Comparison of ENCODE assay signal across 38 cellular contexts in the genomic region with DNA sequence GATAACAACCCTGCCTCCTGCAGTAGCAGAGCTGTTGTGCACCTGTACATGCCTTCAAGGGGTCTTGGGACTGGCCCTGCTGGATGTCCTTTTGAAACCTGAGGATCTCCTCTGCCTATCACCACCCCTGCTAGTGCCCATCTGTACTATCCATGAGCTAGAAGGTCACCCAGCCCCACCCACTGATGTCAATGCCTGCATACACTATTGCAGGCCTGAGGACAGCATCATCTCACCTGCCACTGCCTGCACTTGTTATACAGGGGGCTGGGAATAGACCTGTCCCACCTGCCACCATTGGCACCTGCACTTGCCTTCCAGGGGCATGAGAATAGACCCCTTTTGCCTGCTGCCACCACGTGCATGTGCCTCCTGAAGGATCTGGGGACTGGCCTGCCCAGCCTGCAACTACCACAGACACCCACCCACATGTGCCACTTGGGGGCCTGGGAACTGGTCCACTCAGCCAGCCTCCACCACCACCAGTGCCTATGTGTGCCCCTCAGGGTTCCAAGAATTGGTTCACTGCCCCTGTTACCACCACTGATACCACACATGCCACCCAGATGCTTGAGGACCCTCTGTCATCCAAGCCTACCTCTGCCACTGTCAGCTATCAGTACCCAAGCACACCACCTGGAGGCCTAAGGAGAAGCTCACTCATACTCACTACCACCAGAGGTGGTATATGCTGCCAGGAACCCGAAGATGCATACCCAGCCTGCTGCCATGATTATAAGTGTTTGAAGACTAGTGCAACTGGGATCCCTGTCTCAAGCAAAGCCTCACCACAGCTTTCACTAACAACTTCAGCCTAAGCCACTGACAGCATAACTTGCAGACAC.
"Had no signal": no experiment of that assay in that cellular context is flagged by ENCODE, and none has a peak within 500 bp of the region (broad histone marks: within the 10 kb centered on the region; RNA-seq: fewer than 3 reads in every experiment).

No MANE protein-coding gene starts in this region.

- H3K27me3 ChIP-seq: adrenal gland, body of pancreas had no signal

- H3K36me3 Mint-ChIP-seq: activated CD4-positive, alpha-beta memory T cell treated with anti-CD3 and anti-CD28 coated beads for 36 hours; activated CD8-positive, alpha-beta memory T cell treated with anti-CD3 and anti-CD28 coated beads, Interleukin-2, amount 10 ng/mL, durations not matched to agents 7 days and 5 days; activated naive CD4-positive, alpha-beta T cell treated with anti-CD3 and anti-CD28 coated beads, Interleukin-2, amount 50 U/mL, for 24 hours; activated naive CD8-positive, alpha-beta T cell treated with anti-CD3 and anti-CD28 coated beads for 36 hours had no signal

- DNase-seq: activated CD4-positive, alpha-beta memory T cell treated with anti-CD3 and anti-CD28 coated beads for 36 hours; activated CD4-positive, alpha-beta T cell treated with anti-CD3 and anti-CD28 coated beads for 36 hours; activated CD4-positive, alpha-beta T cell treated with anti-CD3 and anti-CD28 coated beads, Interleukin-2, amount 10 ng/mL, durations not matched to agents 24 days and 14 days; activated CD4-positive, CD25-positive, alpha-beta regulatory T cell; activated CD4-positive, CD25-positive, alpha-beta regulatory T cell treated with anti-CD3 and anti-CD28 coated beads, Interleukin-2, amount 50 U/mL, for 72 hours; activated CD8-positive, alpha-beta memory T cell treated with anti-CD3 and anti-CD28 coated beads, Interleukin-2, amount 10 ng/mL, durations not matched to agents 7 days and 5 days; activated CD8-positive, alpha-beta memory T cell treated with anti-CD3 and anti-CD28 coated beads, Interleukin-2, amount 50 U/mL, for 4 hours; activated CD8-positive, alpha-beta T cell treated with anti-CD3 and anti-CD28 coated beads, Interleukin-2, amount 10 ng/mL, durations not matched to agents 7 days and 5 days; activated effector memory CD4-positive, alpha-beta T cell treated with anti-CD3 and anti-CD28 coated beads, Interleukin-2, amount 50 U/mL, for 16 hours; activated naive CD4-positive, alpha-beta T cell treated with anti-CD3 and anti-CD28 coated beads for 36 hours; activated naive CD8-positive, alpha-beta T cell treated with anti-CD3 and anti-CD28 coated beads for 36 hours; activated naive CD8-positive, alpha-beta T cell treated with anti-CD3 and anti-CD28 coated beads, Interleukin-2, amount 50 U/mL, for 24 hours; activated T-cell treated with anti-CD3 and anti-CD28 coated beads, Interleukin-2, amount 50 U/mL, for 1 hour; activated T-cell treated with anti-CD3 and anti-CD28 coated beads, Interleukin-2, amount 50 U/mL, for 48 hours; adrenal gland; amygdala; aorta; body of pancreas; caudate nucleus; cortex of kidney; dermis blood vessel endothelial cell; effector CD4-positive, alpha-beta T cell; effector memory CD8-positive, alpha-beta T cell; foreskin fibroblast; T-helper 1 cell; T-helper 17 cell; T1000; WERI-Rb-1 had no signal

- H3K4me1 ChIP-seq: body of pancreas had no signal

- H3K4me1 Mint-ChIP-seq: activated CD4-positive, alpha-beta T cell treated with anti-CD3 and anti-CD28 coated beads for 36 hours; activated CD4-positive, alpha-beta T cell treated with anti-CD3 and anti-CD28 coated beads, Interleukin-2, amount 10 ng/mL, durations not matched to agents 24 days and 14 days; activated CD8-positive, alpha-beta memory T cell treated with anti-CD3 and anti-CD28 coated beads, Interleukin-2, amount 10 ng/mL, durations not matched to agents 7 days and 5 days; activated naive CD4-positive, alpha-beta T cell treated with anti-CD3 and anti-CD28 coated beads, Interleukin-2, amount 50 U/mL, for 24 hours; activated naive CD8-positive, alpha-beta T cell treated with anti-CD3 and anti-CD28 coated beads for 36 hours; activated naive CD8-positive, alpha-beta T cell treated with anti-CD3 and anti-CD28 coated beads, Interleukin-2, amount 50 U/mL, for 24 hours; T-helper 17 cell had no signal

- H3K9me3 ChIP-seq: adrenal gland, body of pancreas had no signal

- ATAC-seq: activated CD4-positive, alpha-beta T cell treated with anti-CD3 and anti-CD28 coated beads for 36 hours; activated CD8-positive, alpha-beta memory T cell treated with anti-CD3 and anti-CD28 coated beads, Interleukin-2, amount 10 ng/mL, durations not matched to agents 7 days and 5 days; activated CD8-positive, alpha-beta T cell treated with anti-CD3 and anti-CD28 coated beads, Interleukin-2, amount 10 ng/mL, durations not matched to agents 7 days and 5 days; activated naive CD8-positive, alpha-beta T cell treated with anti-CD3 and anti-CD28 coated beads, Interleukin-2, amount 50 U/mL, for 24 hours; body of pancreas; effector memory CD8-positive, alpha-beta T cell; esophagus mucosa; T-helper 17 cell had no signal

- H3K27ac Mint-ChIP-seq: activated CD4-positive, alpha-beta memory T cell treated with anti-CD3 and anti-CD28 coated beads for 36 hours; activated CD4-positive, alpha-beta T cell treated with anti-CD3 and anti-CD28 coated beads for 36 hours; activated CD4-positive, alpha-beta T cell treated with anti-CD3 and anti-CD28 coated beads, Interleukin-2, amount 10 ng/mL, durations not matched to agents 24 days and 14 days; activated CD8-positive, alpha-beta memory T cell treated with anti-CD3 and anti-CD28 coated beads, Interleukin-2, amount 10 ng/mL, durations not matched to agents 7 days and 5 days; activated CD8-positive, alpha-beta T cell treated with anti-CD3 and anti-CD28 coated beads, Interleukin-2, amount 10 ng/mL, durations not matched to agents 7 days and 5 days; activated naive CD4-positive, alpha-beta T cell treated with anti-CD3 and anti-CD28 coated beads for 36 hours; activated naive CD4-positive, alpha-beta T cell treated with anti-CD3 and anti-CD28 coated beads, Interleukin-2, amount 50 U/mL, for 24 hours; activated naive CD8-positive, alpha-beta T cell treated with anti-CD3 and anti-CD28 coated beads for 36 hours; activated naive CD8-positive, alpha-beta T cell treated with anti-CD3 and anti-CD28 coated beads, Interleukin-2, amount 50 U/mL, for 24 hours; activated T-helper 1 cell treated with anti-CD3 and anti-CD28 coated beads, Interleukin-12 subunit alpha, Interleukin-12 subunit beta, Interleukin-2, Interleukin-4 antibody, amounts not matched to agents 30 ng/mL and 10 ng/mL and 1 ng/mL, durations not matched to agents 14 hours and 24 hours and 36 hours; activated T-helper 2 cell treated with anti-CD3 and anti-CD28 coated beads, Interferon-gamma antibody, Interleukin-2, Interleukin-4, amounts not matched to agents 10 μg/mL and 5 μg/mL and 100 μg/mL, durations not matched to agents 14 hours and 24 hours and 36 hours; effector memory CD8-positive, alpha-beta T cell; T-helper 17 cell; T-helper 2 cell treated with Interferon-gamma antibody and Interleukin-4, amounts not matched to agents 5 μg/mL and 100 μg/mL, for 36 hours had no signal

- H3K4me3 ChIP-seq: adrenal gland, body of pancreas had no signal

- H3K27ac ChIP-seq: adrenal gland, body of pancreas, epithelial cell of prostate, WERI-Rb-1 had no signal

- H3K36me3 ChIP-seq: adrenal gland had no signal

- FAIRE-seq: colon, endometrium, endothelial cell of umbilical vein, frontal cortex had no signal

- H3K4me3 Mint-ChIP-seq: activated CD4-positive, alpha-beta memory T cell treated with anti-CD3 and anti-CD28 coated beads for 36 hours; activated CD4-positive, alpha-beta T cell treated with anti-CD3 and anti-CD28 coated beads for 36 hours; activated CD4-positive, alpha-beta T cell treated with anti-CD3 and anti-CD28 coated beads, Interleukin-2, amount 10 ng/mL, durations not matched to agents 24 days and 14 days; activated CD8-positive, alpha-beta memory T cell treated with anti-CD3 and anti-CD28 coated beads, Interleukin-2, amount 10 ng/mL, durations not matched to agents 7 days and 5 days; activated CD8-positive, alpha-beta T cell treated with anti-CD3 and anti-CD28 coated beads, Interleukin-2, amount 10 ng/mL, durations not matched to agents 7 days and 5 days; activated naive CD4-positive, alpha-beta T cell treated with anti-CD3 and anti-CD28 coated beads for 36 hours; activated naive CD4-positive, alpha-beta T cell treated with anti-CD3 and anti-CD28 coated beads, Interleukin-2, amount 50 U/mL, for 24 hours; activated naive CD8-positive, alpha-beta T cell treated with anti-CD3 and anti-CD28 coated beads for 36 hours; activated naive CD8-positive, alpha-beta T cell treated with anti-CD3 and anti-CD28 coated beads, Interleukin-2, amount 50 U/mL, for 24 hours; activated T-helper 1 cell treated with anti-CD3 and anti-CD28 coated beads, Interleukin-12 subunit alpha, Interleukin-12 subunit beta, Interleukin-2, Interleukin-4 antibody, amounts not matched to agents 30 ng/mL and 10 ng/mL and 1 ng/mL, durations not matched to agents 14 hours and 24 hours and 36 hours; effector memory CD8-positive, alpha-beta T cell; T-helper 17 cell; T-helper 2 cell treated with Interferon-gamma antibody and Interleukin-4, amounts not matched to agents 5 μg/mL and 100 μg/mL, for 36 hours had no signal
